In the genomic region with DNA sequence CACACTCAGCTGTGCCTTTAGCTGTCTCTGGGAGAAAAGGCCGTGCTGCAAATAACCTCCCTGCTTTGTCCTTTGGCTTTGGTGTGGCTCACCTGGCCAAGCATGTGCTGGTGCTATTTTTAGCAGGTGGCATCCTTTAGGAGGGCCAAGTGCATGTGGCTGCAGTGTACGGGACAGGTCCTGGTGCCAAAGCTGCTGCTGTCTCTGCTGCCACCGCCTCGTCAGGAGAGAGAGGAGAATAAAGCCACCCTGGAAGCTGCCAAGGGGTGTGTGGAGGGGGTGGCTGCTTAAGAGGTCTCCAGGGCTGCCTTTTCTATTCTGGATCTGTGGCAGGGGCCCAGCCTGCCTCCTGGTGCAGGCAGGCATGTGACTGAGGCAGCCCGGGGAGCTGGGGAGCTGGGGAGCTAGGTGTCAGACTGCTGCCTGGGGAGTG, we compare ENCODE assay signal across 13 cellular contexts. TPM values are rescaled to one million over a fixed set of nuclear protein-coding genes. Genes with fewer than 3 reads are reported as not detected.
DNase-seq lines count a peak whose midpoint lies in the region; ATAC-seq and TF ChIP-seq lines count a peak whose summit lies in the region.
"Had no signal": no experiment of that assay in that cellular context is flagged by ENCODE, and none has a peak within 500 bp of the region (broad histone marks: within the 10 kb centered on the region; RNA-seq: fewer than 3 reads in every experiment).

No MANE protein-coding gene starts in this region.

- H3K4me1 ChIP-seq in adrenal gland (replicated peaks in 1 of 2) (peaks cover 17 to 59% of the 10 kb centered on the region in 2 donors), mucosa of descending colon (ENCODE audit: low read depth) (peaks cover 60% of the 10 kb centered on the region), thyroid gland (peaks cover 54 to 93% of the 10 kb centered on the region in 2 donors)

- ATAC-seq in mucosa of descending colon (peak; percentile 9), GM21786 (IDR thresholded peaks at IDR 0.05; ENCODE audit: unreplicated experiment) (no peak), GM19397 (IDR thresholded peaks at IDR 0.05; ENCODE audit: unreplicated experiment) (no peak)
- ATAC-seq: T-cell had no signal

- TF ChIP-seq CTCF in adrenal gland (IDR thresholded peaks at IDR 0.05) (no peak), mucosa of descending colon (IDR thresholded peaks at IDR 0.05) (no peak), thyroid gland (IDR thresholded peaks at IDR 0.05) (no peak)

- peak in 6 of 7 donors; percentile 24 to 70 (median 43) for DNase-seq in adrenal gland
- peak; percentile 59 for DNase-seq in globus pallidus (ENCODE audit: low spot score)
- no peak for DNase-seq in mucosa of descending colon
- DNase-seq in thyroid gland, result peak; percentile 93 to 94
- no peak for DNase-seq in DMS79 (lab: John Stamatoyannopoulos, UW)
- DNase-seq in HK-2 (ENCODE audit: unreplicated experiment), result no peak
- DNase-seq: activated CD4-positive, alpha-beta memory T cell treated with anti-CD3 and anti-CD28 coated beads, Interleukin-2, amount 10 ng/mL, durations not matched to agents 7 days and 5 days; activated naive CD4-positive, alpha-beta T cell treated with anti-CD3 and anti-CD28 coated beads, Interleukin-2, amount 10 ng/mL, durations not matched to agents 7 days and 5 days; CD4-positive, alpha-beta T cell; HCEC 1CT; T-cell had no signal

- H3K36me3 ChIP-seq in adrenal gland (replicated peaks in 1 of 2), result no peaks in the 10 kb centered on the region
- no peaks in the 10 kb centered on the region for H3K36me3 ChIP-seq in mucosa of descending colon (ENCODE audit: low read depth)
- no peaks in the 10 kb centered on the region for H3K36me3 ChIP-seq in thyroid gland

- WGBS in adrenal gland, 4 donors, result 46 to 54% (median 50%) methylated on average over 5 of the region's 5 CpGs
- WGBS in thyroid gland, 2 donors, result 11 to 51% methylated on average over 5 of the region's 5 CpGs

- H3K27ac ChIP-seq in adrenal gland (peak overlapping the region in 4 of 5 donors; percentile 59 to 87 (median 78)), thyroid gland (peak overlapping the region; percentile 83 to 97 (median 92))

- H3K9me3 ChIP-seq in adrenal gland (replicated peaks in 1 of 3) (no peaks in the 10 kb centered on the region), mucosa of descending colon (no peaks in the 10 kb centered on the region), thyroid gland (no peaks in the 10 kb centered on the region)

- intact Hi-C loops in adrenal gland (cut with DNase I) (no loop called here), mucosa of descending colon (cut with DNase I, micrococcal nuclease) (no loop called here), thyroid gland (cut with DNase I) (no loop called here)

- H3K27me3 ChIP-seq in adrenal gland, result no peaks in the 10 kb centered on the region
- H3K27me3 ChIP-seq in thyroid gland, result no peaks in the 10 kb centered on the region

- TF ChIP-seq POLR2A in adrenal gland (IDR thresholded peaks at IDR 0.05) (no peak), thyroid gland (IDR thresholded peaks at IDR 0.05) (peak in 1 of 2 donors; percentile 61)

- H3K4me3 ChIP-seq in adrenal gland, result no peak overlapping the region
- no peak overlapping the region for H3K4me3 ChIP-seq in mucosa of descending colon
- no peak overlapping the region for H3K4me3 ChIP-seq in thyroid gland (replicated peaks in 1 of 3)

RNA-seq across cellular contexts. Expression of a gene that starts 6.2 kb away (rescaled TPM):
- 100 to 1,000 TPM in 1 of 8 donors, 10 to 100 TPM in 7; 25.4 to 259 (median 30.0) TPM for total RNA-seq in adrenal gland
- 10 to 100 TPM; 15.2 to 46.6 (median 16.2) TPM for polyA plus RNA-seq in adrenal gland
- 100 to 1,000 TPM; 131 to 194 (median 155) TPM for total RNA-seq in mucosa of descending colon
- 100 to 1,000 TPM in 1 of 4 donors, 10 to 100 TPM in 3; 91.6 to 105 (median 95.5) TPM for total RNA-seq in thyroid gland

Comparison
In these comparisons a context has a peak if more than half of its experiments do, and no peak if none do; other contexts are left out.
1. DNase-seq: peak in adrenal gland (6 of 7), globus pallidus (single experiment) and thyroid gland (2 of 2); none in mucosa of descending colon (0 of 3), DMS79 (single experiment) and HK-2 (single experiment).